ENCODE assay signal across 8 cellular contexts in the genomic region with DNA sequence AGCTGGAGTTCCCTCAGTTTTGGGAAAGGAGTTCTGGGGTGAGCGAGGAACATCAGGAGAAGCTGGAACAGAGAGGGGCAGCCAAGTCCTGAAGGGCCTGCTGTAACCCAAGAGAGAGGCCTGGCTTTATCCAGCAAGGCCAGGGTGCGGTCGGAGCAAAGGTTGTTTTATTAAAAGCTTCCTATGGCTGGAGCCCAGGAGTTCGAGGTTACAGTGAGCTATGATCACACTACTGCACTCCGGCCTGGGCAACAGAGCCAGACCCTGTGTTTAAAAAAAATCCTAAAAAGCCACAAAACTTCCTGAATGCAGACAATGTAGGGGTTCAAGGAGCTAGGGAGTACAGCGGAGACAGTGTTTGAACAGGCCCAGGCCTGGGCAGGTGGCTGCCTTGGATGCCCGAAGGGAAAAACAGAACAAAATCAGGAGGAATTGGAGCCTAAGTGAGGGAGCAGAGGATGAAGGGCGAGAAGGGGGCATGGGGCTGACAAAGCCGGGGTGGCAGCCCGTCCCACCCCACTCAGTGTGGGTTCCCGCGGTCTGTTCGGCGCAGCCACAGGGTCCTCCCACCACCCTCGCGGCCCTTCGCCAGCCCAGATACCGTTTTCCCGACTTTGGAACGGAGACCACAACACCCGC. TPM values are rescaled to one million over a fixed set of nuclear protein-coding genes. Genes with fewer than 3 reads are reported as not detected.
A peak's percentile ranks its signal among the peaks of the same experiment; 100 is the strongest.
DNase-seq lines count a peak whose midpoint lies in the region; ATAC-seq and TF ChIP-seq lines count a peak whose summit lies in the region.

No MANE protein-coding gene starts in this region.

- 3% methylated on average over 21 of the region's 21 CpGs for WGBS in liver

- H3K9me3 ChIP-seq in KOPT-K1 (ENCODE audit: insufficient read depth, low read length, poor library complexity, severe bottlenecking) (no peaks in the 10 kb centered on the region), liver (ENCODE audit: control insufficient read depth in 4 of 4, low read length in 3 of 4) (no peaks in the 10 kb centered on the region), thoracic aorta (no peaks in the 10 kb centered on the region)

- H3K9me3 Mint-ChIP-seq in brain = no peaks in the 10 kb centered on the region

- H3K27me3 ChIP-seq in liver (ENCODE audit: control insufficient read depth in 4 of 4, insufficient read depth in 4 of 4, low read length in 3 of 4) = no peaks in the 10 kb centered on the region
- no peaks in the 10 kb centered on the region for H3K27me3 ChIP-seq in thoracic aorta (replicated peaks; ENCODE audit: insufficient read depth)

- ATAC-seq in GM21360 (IDR thresholded peaks at IDR 0.05; ENCODE audit: unreplicated experiment) (peak; percentile 16), thoracic aorta (ENCODE audit: insufficient number of reproducible peaks, low FRiP score, low read depth) (no peak)

- DNase-seq in Ammon's horn (ENCODE audit: low spot score) = peak; percentile 54
- DNase-seq in thoracic aorta (ENCODE audit: low spot score) = no peak
- no peak for DNase-seq in NCI-H345 (lab: John Stamatoyannopoulos, UW)
- no peak for DNase-seq in OCI-M1 (lab: John Stamatoyannopoulos, UW)

- H3K27ac ChIP-seq in KOPT-K1 (ENCODE audit: low read depth, low read length, poor library complexity, severe bottlenecking) (peak overlapping the region; percentile 94), liver (ENCODE audit: low read depth in 1 of 2, low read length in 2 of 2) (peak overlapping the region; percentile 98 to 100), thoracic aorta (peak overlapping the region; percentile 98 to 99)

- H3K4me3 ChIP-seq in liver (ENCODE audit: low read depth in 1 of 3, low read length in 3 of 3) = peak overlapping the region; percentile 71 to 99 (median 73)
- peak overlapping the region; percentile 96 for H3K4me3 ChIP-seq in thoracic aorta

- H3K4me1 Mint-ChIP-seq in brain = peaks cover 56% of the 10 kb centered on the region

- H3K36me3 ChIP-seq in KOPT-K1 (ENCODE audit: insufficient read depth, low read length) = no peaks in the 10 kb centered on the region
- no peaks in the 10 kb centered on the region for H3K36me3 ChIP-seq in liver (ENCODE audit: control insufficient read depth in 4 of 4, insufficient read depth in 3 of 4, low read depth in 1 of 4, low read length in 3 of 4)
- H3K36me3 ChIP-seq in thoracic aorta = no peaks in the 10 kb centered on the region

- H3K4me1 ChIP-seq in liver (ENCODE audit: control insufficient read depth in 4 of 4, insufficient read depth in 4 of 4, low read length in 3 of 4) (peaks cover 7 to 28% (median 20%) of the 10 kb centered on the region in 4 donors), thoracic aorta (ENCODE audit: control insufficient read depth in 1 of 2, low read depth in 2 of 2) (peaks cover 52 to 72% of the 10 kb centered on the region in 2 donors)

- H3K36me3 Mint-ChIP-seq in brain = no peaks in the 10 kb centered on the region

- peak overlapping the region; percentile 98 to 100 (median 98) for H3K27ac Mint-ChIP-seq in brain

- no peak for TF ChIP-seq RAD21 in liver (IDR thresholded peaks at IDR 0.05)

- peak overlapping the region; percentile 87 to 100 (median 95) for H3K4me3 Mint-ChIP-seq in brain

- H3K27me3 Mint-ChIP-seq in brain = no peaks in the 10 kb centered on the region

- peak overlapping the region; percentile 87 to 100 for H3K9ac ChIP-seq in liver (ENCODE audit: low read depth in 1 of 2, low read length in 2 of 2)

- TF ChIP-seq CTCF in brain (conservative IDR thresholded peaks at IDR 0.05) (no peak), liver (IDR thresholded peaks at IDR 0.05; ENCODE audit: low read depth, low read length, missing input control) (no peak), thoracic aorta (IDR thresholded peaks at IDR 0.05) (no peak)

TF ChIP-seq in liver, 16 proteins besides CTCF, POLR2A, EP300 and RAD21:
- TF ChIP-seq JUND (IDR thresholded peaks at IDR 0.05) (no peak), RXRA (IDR thresholded peaks at IDR 0.05) (peak; percentile 38 to 54), HNF4A (conservative IDR thresholded peaks at IDR 0.05) (peak in 1 of 2 donors; percentile 69), FOXA2 (IDR thresholded peaks at IDR 0.05) (no peak), SP1 (IDR thresholded peaks at IDR 0.05) (no peak), TAF1 (conservative IDR thresholded peaks at IDR 0.05) (no peak), EGR1 (IDR thresholded peaks at IDR 0.05; ENCODE audit: low read depth in 2 of 2) (no peak), GABPA (IDR thresholded peaks at IDR 0.05 in 1 of 2, conservative IDR thresholded peaks at IDR 0.05 in 1 of 2) (no peak), NR2F2 (IDR thresholded peaks at IDR 0.05) (no peak), HNF4G (IDR thresholded peaks at IDR 0.05) (no peak), YY1 (IDR thresholded peaks at IDR 0.05) (peak; percentile 86), FOXA1 (IDR thresholded peaks at IDR 0.05) (no peak)
- TF ChIP-seq, protein P1, sequence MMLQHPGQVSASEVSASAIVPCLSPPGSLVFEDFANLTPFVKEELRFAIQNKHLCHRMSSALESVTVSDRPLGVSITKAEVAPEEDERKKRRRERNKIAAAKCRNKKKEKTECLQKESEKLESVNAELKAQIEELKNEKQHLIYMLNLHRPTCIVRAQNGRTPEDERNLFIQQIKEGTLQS (IDR thresholded peaks at IDR 0.05) = no peak
- TF ChIP-seq, protein P2, sequence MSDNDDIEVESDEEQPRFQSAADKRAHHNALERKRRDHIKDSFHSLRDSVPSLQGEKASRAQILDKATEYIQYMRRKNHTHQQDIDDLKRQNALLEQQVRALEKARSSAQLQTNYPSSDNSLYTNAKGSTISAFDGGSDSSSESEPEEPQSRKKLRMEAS (IDR thresholded peaks at IDR 0.05) = no peak
- TF ChIP-seq, protein P3, sequence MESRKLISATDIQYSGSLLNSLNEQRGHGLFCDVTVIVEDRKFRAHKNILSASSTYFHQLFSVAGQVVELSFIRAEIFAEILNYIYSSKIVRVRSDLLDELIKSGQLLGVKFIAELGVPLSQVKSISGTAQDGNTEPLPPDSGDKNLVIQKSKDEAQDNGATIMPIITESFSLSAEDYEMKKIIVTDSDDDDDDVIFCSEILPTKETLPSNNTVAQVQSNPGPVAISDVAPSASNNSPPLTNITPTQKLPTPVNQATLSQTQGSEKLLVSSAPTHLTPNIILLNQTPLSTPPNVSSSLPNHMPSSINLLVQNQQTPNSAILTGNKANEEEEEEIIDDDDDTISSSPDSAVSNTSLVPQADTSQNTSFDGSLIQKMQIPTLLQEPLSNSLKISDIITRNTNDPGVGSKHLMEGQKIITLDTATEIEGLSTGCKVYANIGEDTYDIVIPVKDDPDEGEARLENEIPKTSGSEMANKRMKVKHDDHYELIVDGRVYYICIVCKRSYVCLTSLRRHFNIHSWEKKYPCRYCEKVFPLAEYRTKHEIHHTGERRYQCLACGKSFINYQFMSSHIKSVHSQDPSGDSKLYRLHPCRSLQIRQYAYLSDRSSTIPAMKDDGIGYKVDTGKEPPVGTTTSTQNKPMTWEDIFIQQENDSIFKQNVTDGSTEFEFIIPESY (IDR thresholded peaks at IDR 0.05) = no peak
- TF ChIP-seq, protein P4, sequence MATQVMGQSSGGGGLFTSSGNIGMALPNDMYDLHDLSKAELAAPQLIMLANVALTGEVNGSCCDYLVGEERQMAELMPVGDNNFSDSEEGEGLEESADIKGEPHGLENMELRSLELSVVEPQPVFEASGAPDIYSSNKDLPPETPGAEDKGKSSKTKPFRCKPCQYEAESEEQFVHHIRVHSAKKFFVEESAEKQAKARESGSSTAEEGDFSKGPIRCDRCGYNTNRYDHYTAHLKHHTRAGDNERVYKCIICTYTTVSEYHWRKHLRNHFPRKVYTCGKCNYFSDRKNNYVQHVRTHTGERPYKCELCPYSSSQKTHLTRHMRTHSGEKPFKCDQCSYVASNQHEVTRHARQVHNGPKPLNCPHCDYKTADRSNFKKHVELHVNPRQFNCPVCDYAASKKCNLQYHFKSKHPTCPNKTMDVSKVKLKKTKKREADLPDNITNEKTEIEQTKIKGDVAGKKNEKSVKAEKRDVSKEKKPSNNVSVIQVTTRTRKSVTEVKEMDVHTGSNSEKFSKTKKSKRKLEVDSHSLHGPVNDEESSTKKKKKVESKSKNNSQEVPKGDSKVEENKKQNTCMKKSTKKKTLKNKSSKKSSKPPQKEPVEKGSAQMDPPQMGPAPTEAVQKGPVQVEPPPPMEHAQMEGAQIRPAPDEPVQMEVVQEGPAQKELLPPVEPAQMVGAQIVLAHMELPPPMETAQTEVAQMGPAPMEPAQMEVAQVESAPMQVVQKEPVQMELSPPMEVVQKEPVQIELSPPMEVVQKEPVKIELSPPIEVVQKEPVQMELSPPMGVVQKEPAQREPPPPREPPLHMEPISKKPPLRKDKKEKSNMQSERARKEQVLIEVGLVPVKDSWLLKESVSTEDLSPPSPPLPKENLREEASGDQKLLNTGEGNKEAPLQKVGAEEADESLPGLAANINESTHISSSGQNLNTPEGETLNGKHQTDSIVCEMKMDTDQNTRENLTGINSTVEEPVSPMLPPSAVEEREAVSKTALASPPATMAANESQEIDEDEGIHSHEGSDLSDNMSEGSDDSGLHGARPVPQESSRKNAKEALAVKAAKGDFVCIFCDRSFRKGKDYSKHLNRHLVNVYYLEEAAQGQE (IDR thresholded peaks at IDR 0.05) = peak; percentile 60

RNA-seq across cellular contexts. Expression of a gene that starts 22.1 kb away (rescaled TPM):
- polyA plus RNA-seq in brain (ENCODE audit: insufficient read depth, low read depth, low replicate concordance) = 7.1 TPM
- total RNA-seq in liver = 1,000 to 10,000 TPM; 3,688 to 8,306 TPM
- 1,000 to 10,000 TPM in 1 of 2 donors, 10 to 100 TPM in 1; 11.9 to 3,868 TPM for polyA plus RNA-seq in liver
- total RNA-seq in thoracic aorta = over 10,000 TPM; 20,776 to 38,952 TPM

RNA-seq across cellular contexts. Expression of a gene that starts 48.1 kb away (rescaled TPM):
- polyA plus RNA-seq in brain (ENCODE audit: insufficient read depth, low read depth, low replicate concordance) = 81.7 TPM
- 10 to 100 TPM; 33.7 to 59.5 TPM for total RNA-seq in liver
- 10 to 100 TPM; 45.6 to 62.0 TPM for polyA plus RNA-seq in liver
- 100 to 1,000 TPM in 1 of 2 donors, 10 to 100 TPM in 1; 96.8 to 106 TPM for total RNA-seq in thoracic aorta

RNA-seq across cellular contexts. Expression of a gene that starts 54.2 kb away (rescaled TPM):
- polyA plus RNA-seq in brain (ENCODE audit: insufficient read depth, low read depth, low replicate concordance) (3.8 TPM), liver (100 to 1,000 TPM in 1 of 2 donors, 10 to 100 TPM in 1; 50.2 to 111 TPM)
- total RNA-seq in liver (1,000 to 10,000 TPM in 1 of 2 donors, 10 to 100 TPM in 1; 29.6 to 1,968 TPM), thoracic aorta (1,000 to 10,000 TPM in 1 of 2 donors, 100 to 1,000 TPM in 1; 848 to 1,659 TPM)
